24 cellular contexts compared by ENCODE assay signal in genomic region chr2:153360239-153360638, GRCh38.
"Had no signal": no experiment of that assay in that cellular context is flagged by ENCODE, and none has a peak within 500 bp of the region (broad histone marks: within the 10 kb centered on the region; RNA-seq: fewer than 3 reads in every experiment).

No MANE protein-coding gene starts in this region.

- H3K27ac ChIP-seq: ascending aorta had no signal

- H3K4me3 Mint-ChIP-seq: activated CD4-positive, alpha-beta memory T cell treated with anti-CD3 and anti-CD28 coated beads for 36 hours; activated CD4-positive, alpha-beta T cell treated with anti-CD3 and anti-CD28 coated beads, Interleukin-2, amount 10 ng/mL, durations not matched to agents 7 days and 5 days; activated naive CD8-positive, alpha-beta T cell treated with anti-CD3 and anti-CD28 coated beads, Interleukin-2, amount 50 U/mL, for 24 hours; activated T-cell treated with anti-CD3 and anti-CD28 coated beads, Interleukin-2, amount 50 U/mL, for 4 hours; brain; central memory CD8-positive, alpha-beta T cell; T-helper 17 cell had no signal

- H3K9me3 ChIP-seq: ascending aorta had no signal

- H3K9me3 Mint-ChIP-seq: activated CD4-positive, alpha-beta memory T cell treated with anti-CD3 and anti-CD28 coated beads for 36 hours; activated CD4-positive, alpha-beta T cell treated with anti-CD3 and anti-CD28 coated beads, Interleukin-2, amount 10 ng/mL, durations not matched to agents 7 days and 5 days; activated naive CD8-positive, alpha-beta T cell treated with anti-CD3 and anti-CD28 coated beads, Interleukin-2, amount 50 U/mL, for 24 hours; activated T-cell treated with anti-CD3 and anti-CD28 coated beads, Interleukin-2, amount 50 U/mL, for 4 hours had no signal

- H3K4me1 Mint-ChIP-seq: activated CD4-positive, alpha-beta T cell treated with anti-CD3 and anti-CD28 coated beads, Interleukin-2, amount 10 ng/mL, durations not matched to agents 7 days and 5 days; activated naive CD8-positive, alpha-beta T cell treated with anti-CD3 and anti-CD28 coated beads, Interleukin-2, amount 50 U/mL, for 24 hours; brain; central memory CD8-positive, alpha-beta T cell; T-helper 17 cell had no signal

- H3K27ac Mint-ChIP-seq: activated CD4-positive, alpha-beta memory T cell treated with anti-CD3 and anti-CD28 coated beads for 36 hours; activated CD4-positive, alpha-beta T cell treated with anti-CD3 and anti-CD28 coated beads, Interleukin-2, amount 10 ng/mL, durations not matched to agents 7 days and 5 days; activated naive CD4-positive, alpha-beta T cell treated with anti-CD3 and anti-CD28 coated beads, Interleukin-2, amount 50 U/mL, for 72 hours; activated naive CD8-positive, alpha-beta T cell treated with anti-CD3 and anti-CD28 coated beads, Interleukin-2, amount 50 U/mL, for 24 hours; brain; T-helper 17 cell had no signal

- DNase-seq: activated CD4-positive, alpha-beta memory T cell treated with anti-CD3 and anti-CD28 coated beads for 36 hours; activated CD4-positive, alpha-beta T cell treated with anti-CD3 and anti-CD28 coated beads, Interleukin-2, amount 10 ng/mL, durations not matched to agents 7 days and 5 days; activated CD4-positive, CD25-positive, alpha-beta regulatory T cell; activated CD8-positive, alpha-beta memory T cell treated with anti-CD3 and anti-CD28 coated beads for 24 hours; activated effector memory CD4-positive, alpha-beta T cell treated with anti-CD3 and anti-CD28 coated beads, Interleukin-2, amount 50 U/mL, for 16 hours; activated naive CD4-positive, alpha-beta T cell treated with Interleukin-2 at 50 U/mL for 16 hours; activated naive CD8-positive, alpha-beta T cell treated with anti-CD3 and anti-CD28 coated beads, Interleukin-2, amount 50 U/mL, for 24 hours; activated T-cell treated with anti-CD3 and anti-CD28 coated beads, Interleukin-2, amount 50 U/mL, for 4 hours; amniotic stem cell; KG1; NCI-H1048; NCI-H146; NCI-H187 treated with DMSO at 0.1 percent for 48 hours; NCI-H2081 treated with DMSO at 0.1 percent for 48 hours; NCI-H446 treated with DMSO at 0.1 percent for 48 hours; NCI-H526 treated with DMSO at 0.1 percent for 48 hours; PC-3; SHP77 treated with DMSO at 0.1 percent for 48 hours; T-helper 17 cell; T-helper 9 cell had no signal

- H3K27me3 Mint-ChIP-seq: activated CD4-positive, alpha-beta memory T cell treated with anti-CD3 and anti-CD28 coated beads for 36 hours; activated CD4-positive, alpha-beta T cell treated with anti-CD3 and anti-CD28 coated beads, Interleukin-2, amount 10 ng/mL, durations not matched to agents 7 days and 5 days; central memory CD8-positive, alpha-beta T cell; T-helper 17 cell had no signal

- ATAC-seq: activated naive CD4-positive, alpha-beta T cell treated with anti-CD3 and anti-CD28 coated beads, Interleukin-2, amount 50 U/mL, for 72 hours; activated naive CD8-positive, alpha-beta T cell treated with anti-CD3 and anti-CD28 coated beads, Interleukin-2, amount 50 U/mL, for 24 hours; activated T-cell treated with anti-CD3 and anti-CD28 coated beads, Interleukin-2, amount 50 U/mL, for 4 hours; PC-3; T-helper 17 cell had no signal

- H3K27me3 ChIP-seq: ascending aorta had no signal

- H3K4me3 ChIP-seq: ascending aorta had no signal

- H3K36me3 Mint-ChIP-seq: activated CD4-positive, alpha-beta memory T cell treated with anti-CD3 and anti-CD28 coated beads for 36 hours; activated naive CD4-positive, alpha-beta T cell treated with anti-CD3 and anti-CD28 coated beads, Interleukin-2, amount 50 U/mL, for 72 hours; brain had no signal

- H3K36me3 ChIP-seq: ascending aorta had no signal

- H3K4me1 ChIP-seq: ascending aorta had no signal
